ENCODE assay signal across 9 cellular contexts in genomic region chr5:37837101-37838032, GRCh38. TPM values are rescaled to one million over a fixed set of nuclear protein-coding genes. Genes with fewer than 3 reads are reported as not detected.
DNase-seq lines count a peak whose midpoint lies in the region; ATAC-seq and TF ChIP-seq lines count a peak whose summit lies in the region.
"Had no signal": no experiment of that assay in that cellular context is flagged by ENCODE, and none has a peak within 500 bp of the region (broad histone marks: within the 10 kb centered on the region; RNA-seq: fewer than 3 reads in every experiment).

No MANE protein-coding gene starts in this region.

- no peak overlapping the region for H3K9ac ChIP-seq in duodenal mucosa (ENCODE audit: low read depth in 1 of 2, low read length in 2 of 2)

- peaks cover 70% of the 10 kb centered on the region for H3K27me3 Mint-ChIP-seq in activated B cell treated with CpG ODN at 0.5 μM for 24 hours

- TF ChIP-seq CTCF in GM06990 (IDR thresholded peaks at IDR 0.05; ENCODE audit: insufficient read depth, low read length, poor library complexity, severe bottlenecking) = peak; percentile 85
- no peak for TF ChIP-seq CTCF in activated B cell treated with CpG ODN at 0.5 μM for 24 hours (IDR thresholded peaks at IDR 0.05)

- H3K4me1 ChIP-seq in duodenal mucosa (ENCODE audit: control insufficient read depth in 1 of 2, insufficient read depth in 2 of 2, low read length in 2 of 2) = peaks cover 0 to 19% of the 10 kb centered on the region in 2 donors

- CTCF ChIA-PET in activated B cell treated with CpG ODN at 0.5 μM for 24 hours (lab: Charles Lee) = interaction anchor here (0.7 to 1.4 kb wide), 2 partner anchors 355 to 391 kb away, joined by 3 to 6 read pairs; no protein-coding TSS in a partner anchor

- H3K9me3 Mint-ChIP-seq in activated B cell treated with CpG ODN at 0.5 μM for 24 hours = no peaks in the 10 kb centered on the region

- H3K4me3 Mint-ChIP-seq in activated B cell treated with CpG ODN at 0.5 μM for 24 hours = peak overlapping the region; percentile 38

- peaks cover 30% of the 10 kb centered on the region for H3K4me1 Mint-ChIP-seq in activated B cell treated with CpG ODN at 0.5 μM for 24 hours

- ATAC-seq in activated B cell treated with CpG ODN at 0.5 μM for 24 hours (ENCODE audit: low read depth) = no peak
- no peak for ATAC-seq in HG03457 (IDR thresholded peaks at IDR 0.05; ENCODE audit: unreplicated experiment)

- POLR2A ChIA-PET in activated B cell treated with CpG ODN at 0.5 μM for 24 hours (lab: Charles Lee) = no interaction called here

- no peaks in the 10 kb centered on the region for H3K36me3 Mint-ChIP-seq in activated B cell treated with CpG ODN at 0.5 μM for 24 hours (ENCODE audit: low read depth)

- no peaks in the 10 kb centered on the region for H3K9me3 ChIP-seq in duodenal mucosa (ENCODE audit: control insufficient read depth in 1 of 2, low read length in 2 of 2)

- intact Hi-C loops in activated B cell treated with CpG ODN at 0.5 μM for 24 hours (cut with micrococcal nuclease) = no loop called here

- peaks cover 2% of the 10 kb centered on the region for H3K27me3 ChIP-seq in GM06990 (replicated peaks; ENCODE audit: control insufficient read depth, insufficient read depth, low read length)
- peaks cover 95% of the 10 kb centered on the region for H3K27me3 ChIP-seq in H7 (ENCODE audit: control insufficient read depth, insufficient read depth, low read length)
- H3K27me3 ChIP-seq in duodenal mucosa (ENCODE audit: control insufficient read depth in 1 of 2, insufficient read depth in 2 of 2, low read length in 2 of 2) = peaks cover 71 to 90% of the 10 kb centered on the region in 2 donors

- no peak overlapping the region for H3K27ac ChIP-seq in duodenal mucosa (ENCODE audit: low read depth, low read length)

- H3K36me3 ChIP-seq in GM06990 (ENCODE audit: control insufficient read depth, insufficient read depth, low read length) (no peaks in the 10 kb centered on the region), H7 (replicated peaks; ENCODE audit: control insufficient read depth, insufficient read depth, low read length) (no peaks in the 10 kb centered on the region), duodenal mucosa (ENCODE audit: control insufficient read depth in 1 of 2, insufficient read depth in 2 of 2, low read length in 2 of 2) (no peaks in the 10 kb centered on the region)

- DNase-seq in GM06990 (ENCODE audit: extremely low read depth, insufficient read length) (peak; percentile 77), H7 (peak; percentile 83), NAMALWA (ENCODE audit: low spot score) (peak; percentile 66), activated B cell treated with CpG ODN at 0.5 μM for 24 hours (peak; percentile 32), lung microvascular endothelial cell (ENCODE audit: low read depth in 2 of 2) (peak; percentile 72 to 77)
- DNase-seq in stimulated activated CD4-positive, alpha-beta T cell treated with anti-CD3 and anti-CD28 coated beads, TNF-alpha, amount 100 ng/mL, for 4 hours (ENCODE audit: low read depth in 3 of 3) = peak in 2 of 3 experiments; percentile 29 to 31

- peak overlapping the region; percentile 39 for H3K4me3 ChIP-seq in GM06990 (replicated peaks; ENCODE audit: low read depth, low read length)
- peak overlapping the region; percentile 62 for H3K4me3 ChIP-seq in H7 (ENCODE audit: insufficient read depth, low read depth, low read length)
- H3K4me3 ChIP-seq in duodenal mucosa (ENCODE audit: low read depth in 1 of 2, low read length in 2 of 2) = peak overlapping the region; percentile 31 to 65

- H3K27ac Mint-ChIP-seq in activated B cell treated with CpG ODN at 0.5 μM for 24 hours = no peak overlapping the region

RNA-seq across cellular contexts. Expression of gene GDNF, which starts 2.5 kb away (rescaled TPM):
- total RNA-seq in H7 (2014; rRNA removed; shearing (Covaris generic)) = 1.00 and 1.6 TPM in 2 replicates
- total RNA-seq in activated B cell treated with CpG ODN at 0.5 μM for 24 hours = not detected in 2 replicates
- not detected in 2 replicates for total RNA-seq in lung microvascular endothelial cell
- total RNA-seq: glomerular endothelial cell had no signal

Comparison
In these comparisons a context has a peak if more than half of its experiments do, and no peak if none do; other contexts are left out.
1. DNase-seq: peak in every context shown above with its lines; median percentile 83 in H7; 77 in GM06990; 74 in lung microvascular endothelial cell; 66 in NAMALWA; 32 in activated B cell treated with CpG ODN at 0.5 μM for 24 hours; 30 in stimulated activated CD4-positive, alpha-beta T cell treated with anti-CD3 and anti-CD28 coated beads, TNF-alpha, amount 100 ng/mL, for 4 hours.